Comparison of ENCODE assay signal across 12 cellular contexts in genomic region chr9:125904155-125904841, GRCh38.
DNase-seq lines count a peak whose midpoint lies in the region; ATAC-seq, FAIRE-seq and TF ChIP-seq lines count a peak whose summit lies in the region.
"Had no signal": no experiment of that assay in that cellular context is flagged by ENCODE, and none has a peak within 500 bp of the region (broad histone marks: within the 10 kb centered on the region; RNA-seq: fewer than 3 reads in every experiment).

No MANE protein-coding gene starts in this region.

- ATAC-seq in HG02885 (IDR thresholded peaks at IDR 0.05; ENCODE audit: poor library complexity, unreplicated experiment) = no peak
- ATAC-seq: stimulated activated naive CD8-positive, alpha-beta T cell treated with anti-CD3 and anti-CD28 coated beads, Interleukin-15, Interleukin-2, amounts not matched to agents 100 U/mL and 50 U/mL, for 24 hours had no signal

- no peak for FAIRE-seq in endothelial cell of umbilical vein (lab: Jason Lieb, UNC)

- no peaks in the 10 kb centered on the region for H3K36me3 Mint-ChIP-seq in endothelial cell (ENCODE audit: low read depth, unreplicated experiment)

- no peak overlapping the region for H3K4me3 ChIP-seq in endothelial cell of umbilical vein (replicated peaks in 1 of 3; ENCODE audit: insufficient read depth in 1 of 3, low read depth in 1 of 3, low read length in 3 of 3)
- H3K4me3 ChIP-seq in smooth muscle cell = no peak overlapping the region

- H3F3A ChIP-seq in smooth muscle cell (ENCODE audit: low read depth) = no peaks in the 10 kb centered on the region

- H3K9me3 ChIP-seq in endothelial cell of umbilical vein (replicated peaks; ENCODE audit: control insufficient read depth, insufficient read depth, low read length) (no peaks in the 10 kb centered on the region), smooth muscle cell (replicated peaks; ENCODE audit: low read depth) (no peaks in the 10 kb centered on the region)

- H3K27me3 Mint-ChIP-seq in endothelial cell (ENCODE audit: unreplicated experiment) = peaks cover 1% of the 10 kb centered on the region

- H3K9me3 Mint-ChIP-seq in endothelial cell (ENCODE audit: unreplicated experiment) = no peaks in the 10 kb centered on the region

- WGBS in smooth muscle cell (ENCODE audit: low lambda C conversion rate) = 46% methylated on average over 5 of the region's 5 CpGs

- H3K9me1 ChIP-seq in endothelial cell of umbilical vein (replicated peaks; ENCODE audit: control insufficient read depth, extremely low read depth, insufficient read depth, low read length) = no peaks in the 10 kb centered on the region

- H3K4me2 ChIP-seq in endothelial cell of umbilical vein (ENCODE audit: insufficient read depth, low read length) (no peak overlapping the region), smooth muscle cell (peak overlapping the region; percentile 73)

- POLR2A ChIA-PET in endothelial cell of umbilical vein (lab: Charles Lee) = no interaction called here

- no peaks in the 10 kb centered on the region for H4K20me1 ChIP-seq in endothelial cell of umbilical vein (replicated peaks; ENCODE audit: control insufficient read depth, extremely low read depth, insufficient read depth, low read length)
- peaks cover 72% of the 10 kb centered on the region for H4K20me1 ChIP-seq in smooth muscle cell (ENCODE audit: low read depth)

- H3K9ac ChIP-seq in endothelial cell of umbilical vein (replicated peaks; ENCODE audit: extremely low read depth, insufficient read depth, low read length) (no peak overlapping the region), smooth muscle cell (ENCODE audit: low read depth) (no peak overlapping the region)

- no peak for TF ChIP-seq POLR2A in endothelial cell of umbilical vein (IDR thresholded peaks at IDR 0.05; ENCODE audit: low read depth, low read length)

- H3K4me1 ChIP-seq in endothelial cell of umbilical vein (ENCODE audit: control insufficient read depth, extremely low read depth, insufficient read depth, low read length) = peaks cover 9% of the 10 kb centered on the region
- peaks cover 13% of the 10 kb centered on the region for H3K4me1 ChIP-seq in smooth muscle cell (ENCODE audit: low read depth)

- no peaks in the 10 kb centered on the region for H3K36me3 ChIP-seq in endothelial cell of umbilical vein (ENCODE audit: control insufficient read depth in 2 of 2, extremely low read depth in 1 of 2, insufficient read depth in 2 of 2, low read length in 2 of 2)
- no peaks in the 10 kb centered on the region for H3K36me3 ChIP-seq in smooth muscle cell (ENCODE audit: low read depth)

- H3K4me1 Mint-ChIP-seq in endothelial cell (ENCODE audit: unreplicated experiment) = peaks cover 16% of the 10 kb centered on the region

- BruUV-seq in endothelial cell of umbilical vein (replicated peaks; lab: Mats Ljungman, UMichigan) = no TSS peak

- H3K4me3 Mint-ChIP-seq in endothelial cell (ENCODE audit: unreplicated experiment) = no peak overlapping the region

- H3K79me2 ChIP-seq in endothelial cell of umbilical vein (ENCODE audit: control insufficient read depth, insufficient read depth, low read length) (peaks cover 4% of the 10 kb centered on the region), smooth muscle cell (ENCODE audit: low read depth) (peaks cover 8% of the 10 kb centered on the region)

- TF ChIP-seq CTCF in endothelial cell of umbilical vein (IDR thresholded peaks at IDR 0.05; ENCODE audit: extremely low read depth in 1 of 2, insufficient read depth in 1 of 2, low read depth in 1 of 2, low read length in 2 of 2) (no peak), smooth muscle cell (IDR thresholded peaks at IDR 0.05; ENCODE audit: borderline replicate concordance, insufficient read depth, poor library complexity, severe bottlenecking) (no peak), endothelial cell (IDR thresholded peaks at IDR 0.05; ENCODE audit: unreplicated experiment) (no peak)

- no peak overlapping the region for H3K27ac Mint-ChIP-seq in endothelial cell (ENCODE audit: unreplicated experiment)

- CTCF ChIA-PET in endothelial cell of umbilical vein (lab: Charles Lee) = interaction anchor here (1.0 to 1.4 kb wide), 2 partner anchors 10 to 45 kb away, joined by 4 read pairs; no protein-coding TSS in a partner anchor

- DNase-seq in NCI-H146 (lab: John Stamatoyannopoulos, UW) (peak; percentile 30), NCI-H146 treated with DMSO at 0.1 percent for 48 hours (lab: John Stamatoyannopoulos, UW; ENCODE audit: unreplicated experiment) (no peak), NCI-H345 treated with DMSO at 0.1 percent for 48 hours (lab: John Stamatoyannopoulos, UW; ENCODE audit: unreplicated experiment) (peak; percentile 35), endothelial cell of umbilical vein (ENCODE audit: low read depth, low spot score) (peak; percentile 44), smooth muscle cell (lab: John Stamatoyannopoulos, UW; ENCODE audit: unreplicated experiment) (no peak), endothelial cell (ENCODE audit: low spot score) (no peak)
- DNase-seq in stimulated activated CD4-positive, alpha-beta T cell treated with anti-CD3 and anti-CD28 coated beads, Interleukin-2, amount 100 ng/mL, for 24 hours = no peak
- DNase-seq: activated CD4-positive, CD25-positive, alpha-beta regulatory T cell; head of caudate nucleus; Kasumi-1; stimulated activated naive CD8-positive, alpha-beta T cell treated with anti-CD3 and anti-CD28 coated beads, Interleukin-15, Interleukin-2, amounts not matched to agents 100 U/mL and 50 U/mL, for 24 hours had no signal

- H2AFZ ChIP-seq in endothelial cell of umbilical vein (ENCODE audit: low read depth, low read length) (no peak overlapping the region), smooth muscle cell (ENCODE audit: low read depth) (no peak overlapping the region)

- dilution Hi-C loops in endothelial cell of umbilical vein (cut with MboI; ENCODE audit: extremely low pct_ligation_motif_present, low sequenced_read_pairs) = no loop called here

- H3K27me3 ChIP-seq in endothelial cell of umbilical vein (ENCODE audit: control insufficient read depth in 2 of 2, insufficient read depth in 2 of 2, low read length in 2 of 2) = no peaks in the 10 kb centered on the region
- H3K27me3 ChIP-seq in smooth muscle cell (ENCODE audit: low read depth) = peaks cover 49% of the 10 kb centered on the region

- intact Hi-C loops in endothelial cell of umbilical vein (cut with micrococcal nuclease) = no loop called here

- H3K27ac ChIP-seq in endothelial cell of umbilical vein (ENCODE audit: insufficient read depth, low read depth, low read length) = no peak overlapping the region
- H3K27ac ChIP-seq in smooth muscle cell (ENCODE audit: low read depth) = no peak overlapping the region

TF ChIP-seq in endothelial cell of umbilical vein, 7 proteins besides CTCF, POLR2A, EP300 and RAD21:
- no peak for TF ChIP-seq POLR2AphosphoS5 (IDR thresholded peaks at IDR 0.05; ENCODE audit: insufficient read depth, low read depth, low read length)
- TF ChIP-seq JUN (IDR thresholded peaks at IDR 0.05; ENCODE audit: borderline replicate concordance, insufficient read depth, insufficient read length, low read depth) = no peak
- TF ChIP-seq EZH2 (IDR thresholded peaks at IDR 0.05; ENCODE audit: borderline replicate concordance, low read depth, low read length, severe bottlenecking) = no peak
- TF ChIP-seq GATA2 (IDR thresholded peaks at IDR 0.05; ENCODE audit: insufficient read depth, insufficient read length, low read depth, low read length) = no peak
- no peak for TF ChIP-seq MYC (IDR thresholded peaks at IDR 0.05; ENCODE audit: low read depth, low read length)
- TF ChIP-seq MAX (IDR thresholded peaks at IDR 0.05; ENCODE audit: insufficient read depth, insufficient read length) = no peak
- TF ChIP-seq FOS (IDR thresholded peaks at IDR 0.05; ENCODE audit: borderline replicate concordance, insufficient read depth, low read length) = no peak

Comparison
In these comparisons a context has a peak if more than half of its experiments do, and no peak if none do; other contexts are left out.
1. DNase-seq: peak in NCI-H146 (single experiment), NCI-H345 treated with DMSO at 0.1 percent for 48 hours (single experiment) and endothelial cell of umbilical vein (single experiment); none in NCI-H146 treated with DMSO at 0.1 percent for 48 hours (single experiment), smooth muscle cell (single experiment), endothelial cell (single experiment) and stimulated activated CD4-positive, alpha-beta T cell treated with anti-CD3 and anti-CD28 coated beads, Interleukin-2, amount 100 ng/mL, for 24 hours (0 of 2).